1 cellular context compared by ENCODE assay signal in genomic region chr20:36248836-36249235, GRCh38.
TF ChIP-seq lines count a peak whose summit lies in the region.

No MANE protein-coding gene starts in this region.

TF ChIP-seq in HepG2, 621 proteins besides CTCF, POLR2A, EP300 and RAD21:
- TF ChIP-seq, protein P1, sequence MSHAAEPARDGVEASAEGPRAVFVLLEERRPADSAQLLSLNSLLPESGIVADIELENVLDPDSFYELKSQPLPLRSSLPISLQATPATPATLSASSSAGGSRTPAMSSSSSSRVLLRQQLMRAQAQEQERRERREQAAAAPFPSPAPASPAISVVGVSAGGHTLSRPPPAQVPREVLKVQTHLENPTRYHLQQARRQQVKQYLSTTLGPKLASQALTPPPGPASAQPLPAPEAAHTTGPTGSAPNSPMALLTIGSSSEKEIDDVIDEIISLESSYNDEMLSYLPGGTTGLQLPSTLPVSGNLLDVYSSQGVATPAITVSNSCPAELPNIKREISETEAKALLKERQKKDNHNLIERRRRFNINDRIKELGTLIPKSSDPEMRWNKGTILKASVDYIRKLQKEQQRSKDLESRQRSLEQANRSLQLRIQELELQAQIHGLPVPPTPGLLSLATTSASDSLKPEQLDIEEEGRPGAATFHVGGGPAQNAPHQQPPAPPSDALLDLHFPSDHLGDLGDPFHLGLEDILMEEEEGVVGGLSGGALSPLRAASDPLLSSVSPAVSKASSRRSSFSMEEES (CRISPR knock-in tag; IDR thresholded peaks at IDR 0.05) = no peak
- TF ChIP-seq ZBTB2 (CRISPR knock-in tag; IDR thresholded peaks at IDR 0.05; ENCODE audit: low read depth) (no peak), ZNF619 (CRISPR knock-in tag; IDR thresholded peaks at IDR 0.05) (no peak), ZNF703 (CRISPR knock-in tag; IDR thresholded peaks at IDR 0.05; ENCODE audit: borderline replicate concordance) (no peak), GLMP (CRISPR knock-in tag; IDR thresholded peaks at IDR 0.05; ENCODE audit: borderline replicate concordance) (no peak), BCL6 (CRISPR knock-in tag; IDR thresholded peaks at IDR 0.05) (no peak), SRSF4 (IDR thresholded peaks at IDR 0.05; ENCODE audit: low read depth, low read length, poor library complexity, severe bottlenecking) (no peak), MTF1 (CRISPR knock-in tag; IDR thresholded peaks at IDR 0.05) (no peak), ZNF510 (CRISPR knock-in tag; IDR thresholded peaks at IDR 0.05; ENCODE audit: low read depth) (no peak), MZF1 (CRISPR knock-in tag; IDR thresholded peaks at IDR 0.05; ENCODE audit: borderline replicate concordance) (no peak), CERS6 (CRISPR knock-in tag; IDR thresholded peaks at IDR 0.05) (no peak), IRX3 (CRISPR knock-in tag; IDR thresholded peaks at IDR 0.05; ENCODE audit: borderline replicate concordance, low read depth) (no peak), U2AF2 (IDR thresholded peaks at IDR 0.05; ENCODE audit: low read depth, low read length) (no peak), ZMAT3 (CRISPR knock-in tag; conservative IDR thresholded peaks at IDR 0.05) (no peak)
- TF ChIP-seq, protein P2, sequence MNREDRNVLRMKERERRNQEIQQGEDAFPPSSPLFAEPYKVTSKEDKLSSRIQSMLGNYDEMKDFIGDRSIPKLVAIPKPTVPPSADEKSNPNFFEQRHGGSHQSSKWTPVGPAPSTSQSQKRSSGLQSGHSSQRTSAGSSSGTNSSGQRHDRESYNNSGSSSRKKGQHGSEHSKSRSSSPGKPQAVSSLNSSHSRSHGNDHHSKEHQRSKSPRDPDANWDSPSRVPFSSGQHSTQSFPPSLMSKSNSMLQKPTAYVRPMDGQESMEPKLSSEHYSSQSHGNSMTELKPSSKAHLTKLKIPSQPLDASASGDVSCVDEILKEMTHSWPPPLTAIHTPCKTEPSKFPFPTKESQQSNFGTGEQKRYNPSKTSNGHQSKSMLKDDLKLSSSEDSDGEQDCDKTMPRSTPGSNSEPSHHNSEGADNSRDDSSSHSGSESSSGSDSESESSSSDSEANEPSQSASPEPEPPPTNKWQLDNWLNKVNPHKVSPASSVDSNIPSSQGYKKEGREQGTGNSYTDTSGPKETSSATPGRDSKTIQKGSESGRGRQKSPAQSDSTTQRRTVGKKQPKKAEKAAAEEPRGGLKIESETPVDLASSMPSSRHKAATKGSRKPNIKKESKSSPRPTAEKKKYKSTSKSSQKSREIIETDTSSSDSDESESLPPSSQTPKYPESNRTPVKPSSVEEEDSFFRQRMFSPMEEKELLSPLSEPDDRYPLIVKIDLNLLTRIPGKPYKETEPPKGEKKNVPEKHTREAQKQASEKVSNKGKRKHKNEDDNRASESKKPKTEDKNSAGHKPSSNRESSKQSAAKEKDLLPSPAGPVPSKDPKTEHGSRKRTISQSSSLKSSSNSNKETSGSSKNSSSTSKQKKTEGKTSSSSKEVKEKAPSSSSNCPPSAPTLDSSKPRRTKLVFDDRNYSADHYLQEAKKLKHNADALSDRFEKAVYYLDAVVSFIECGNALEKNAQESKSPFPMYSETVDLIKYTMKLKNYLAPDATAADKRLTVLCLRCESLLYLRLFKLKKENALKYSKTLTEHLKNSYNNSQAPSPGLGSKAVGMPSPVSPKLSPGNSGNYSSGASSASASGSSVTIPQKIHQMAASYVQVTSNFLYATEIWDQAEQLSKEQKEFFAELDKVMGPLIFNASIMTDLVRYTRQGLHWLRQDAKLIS (CRISPR knock-in tag; IDR thresholded peaks at IDR 0.05) = no peak
